ENCODE assay signal across 37 cellular contexts in the genomic region with DNA sequence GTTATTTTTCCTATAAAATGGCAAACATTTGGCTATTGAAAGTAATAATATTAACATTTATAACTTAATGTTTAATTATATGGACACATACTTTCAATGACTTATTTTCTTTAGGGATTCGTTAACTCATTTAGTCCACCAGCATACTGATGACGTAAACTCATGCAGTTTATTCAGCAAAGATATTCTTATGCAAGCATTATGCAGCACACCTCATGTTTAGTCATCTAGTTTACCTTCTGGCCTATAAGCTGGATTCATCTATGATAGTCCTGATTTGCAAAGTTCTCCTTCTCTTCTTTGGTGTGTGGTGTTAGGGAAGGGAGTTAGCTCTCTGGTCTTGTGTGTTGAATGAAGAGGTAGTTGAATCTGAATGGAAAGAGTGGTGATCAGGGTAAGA. TPM values are rescaled to one million over a fixed set of nuclear protein-coding genes. Genes with fewer than 3 reads are reported as not detected.
"Had no signal": no experiment of that assay in that cellular context is flagged by ENCODE, and none has a peak within 500 bp of the region (broad histone marks: within the 10 kb centered on the region; RNA-seq: fewer than 3 reads in every experiment).

No MANE protein-coding gene starts in this region.

- H3K4me3 Mint-ChIP-seq: endodermal cell; naive thymus-derived CD8-positive, alpha-beta T cell; stimulated activated memory B cell treated with anti-CD40 and anti-IgM and Interleukin-4, amounts not matched to agents 10 μg/mL and 1 μg/mL and 100 μg/mL, for 72 hours; type B pancreatic cell had no signal

- H3K27ac Mint-ChIP-seq: endodermal cell; naive thymus-derived CD8-positive, alpha-beta T cell; stimulated activated memory B cell treated with anti-CD40 and anti-IgM and Interleukin-4, amounts not matched to agents 10 μg/mL and 1 μg/mL and 100 μg/mL, for 72 hours; type B pancreatic cell had no signal

- H3K9me3 Mint-ChIP-seq: endodermal cell; naive thymus-derived CD8-positive, alpha-beta T cell; stimulated activated memory B cell treated with anti-CD40 and anti-IgM and Interleukin-4, amounts not matched to agents 10 μg/mL and 1 μg/mL and 100 μg/mL, for 72 hours; type B pancreatic cell had no signal

- H3K4me3 ChIP-seq: dorsolateral prefrontal cortex, esophagus muscularis mucosa, gastroesophageal sphincter, heart left ventricle, left lung, ovary, psoas muscle, skin epidermis, spleen, testis, tibial artery had no signal

- H3K4me1 ChIP-seq: esophagus muscularis mucosa, foreskin keratinocyte, gastroesophageal sphincter, heart left ventricle, left lung, psoas muscle, spleen, testis, tibial artery had no signal

- H3K27me3 ChIP-seq: esophagus muscularis mucosa, foreskin keratinocyte, gastroesophageal sphincter, heart left ventricle, left lung, ovary, testis, tibial artery had no signal

- DNase-seq: dorsolateral prefrontal cortex; effector CD4-positive, alpha-beta T cell; endodermal cell; heart left ventricle; hippocampal formation; left cardiac atrium; left lung; naive thymus-derived CD8-positive, alpha-beta T cell; occipital lobe; ovary; posterior cingulate gyrus; psoas muscle; right cardiac atrium; spleen; stimulated activated CD4-positive, alpha-beta T cell treated with anti-CD3 and anti-CD28 coated beads, Interleukin-4, amount 100 ng/mL, for 4 hours; stimulated activated naive CD8-positive, alpha-beta T cell treated with anti-CD3 and anti-CD28 coated beads, Interleukin-15, Interleukin-2, amounts not matched to agents 100 U/mL and 50 U/mL, for 24 hours; substantia nigra; testis; tibial artery had no signal

- H3K9me3 ChIP-seq: esophagus muscularis mucosa, gastroesophageal sphincter, heart left ventricle, left lung, ovary, psoas muscle, spleen, testis, tibial artery had no signal

- H3K36me3 Mint-ChIP-seq: naive thymus-derived CD8-positive, alpha-beta T cell; stimulated activated memory B cell treated with anti-CD40 and anti-IgM and Interleukin-4, amounts not matched to agents 10 μg/mL and 1 μg/mL and 100 μg/mL, for 72 hours; type B pancreatic cell had no signal

- FAIRE-seq: colon, islet of Langerhans had no signal

- H3K36me3 ChIP-seq: esophagus muscularis mucosa, gastroesophageal sphincter, heart left ventricle, left lung, ovary, spleen, tibial artery had no signal

- H3K27ac ChIP-seq: dorsolateral prefrontal cortex, esophagus muscularis mucosa, foreskin keratinocyte, gastroesophageal sphincter, heart left ventricle, left lung, ovary, psoas muscle, skin epidermis, spleen, testis, tibial artery had no signal

- H3K4me1 Mint-ChIP-seq: endodermal cell had no signal

- ATAC-seq: foreskin keratinocyte; gastroesophageal sphincter; heart left ventricle; left cardiac atrium; left lung; naive thymus-derived CD8-positive, alpha-beta T cell; psoas muscle; right cardiac atrium; stimulated activated memory B cell treated with anti-CD40 and anti-IgM and Interleukin-4, amounts not matched to agents 10 μg/mL and 1 μg/mL and 100 μg/mL, for 72 hours; stimulated activated naive CD8-positive, alpha-beta T cell treated with anti-CD3 and anti-CD28 coated beads, Interleukin-15, Interleukin-2, amounts not matched to agents 100 U/mL and 50 U/mL, for 24 hours had no signal

RNA-seq across cellular contexts. Expression of gene OR2J2, which starts 60.0 kb away (rescaled TPM):
- total RNA-seq: endodermal cell; epithelial cell of proximal tubule; esophagus muscularis mucosa; fibroblast of lung; foreskin keratinocyte; gastroesophageal sphincter; heart left ventricle; kidney epithelial cell; left cardiac atrium; left lung; lower leg skin; lung microvascular endothelial cell; mesenteric fat pad; myocyte; naive thymus-derived CD8-positive, alpha-beta T cell; occipital lobe; psoas muscle; renal cortical epithelial cell; right cardiac atrium; spleen; urinary bladder had no signal
- polyA plus RNA-seq: fibroblast of lung; foreskin keratinocyte; heart left ventricle; naive thymus-derived CD8-positive, alpha-beta T cell; neural cell; ovary; psoas muscle; right cardiac atrium; spleen; urinary bladder had no signal
